In genomic region chr12:115137812-115138521, GRCh38 we compare ENCODE assay signal across 24 cellular contexts.
"Had no signal": no experiment of that assay in that cellular context is flagged by ENCODE, and none has a peak within 500 bp of the region (broad histone marks: within the 10 kb centered on the region; RNA-seq: fewer than 3 reads in every experiment).

No MANE protein-coding gene starts in this region.

- H3K9ac ChIP-seq: KMS-11, SK-N-SH had no signal

- H3K9me3 ChIP-seq: SK-N-SH had no signal

- DNase-seq: activated CD4-positive, alpha-beta memory T cell treated with anti-CD3 and anti-CD28 coated beads, Interleukin-2, amount 10 ng/mL, durations not matched to agents 7 days and 5 days; activated CD4-positive, alpha-beta T cell treated with anti-CD3 and anti-CD28 coated beads for 36 hours; activated CD4-positive, alpha-beta T cell treated with anti-CD3 and anti-CD28 coated beads, Interleukin-2, amount 50 U/mL, for 1 hour; activated gamma-delta T cell; activated naive CD4-positive, alpha-beta T cell treated with anti-CD3 and anti-CD28 coated beads for 36 hours; activated T-cell treated with anti-CD3 and anti-CD28 coated beads for 4 hours; activated T-cell treated with anti-CD3 and anti-CD28 coated beads, Interleukin-2, amount 50 U/mL, for 48 hours; anterior cingulate cortex; NCI-H1092 treated with DMSO at 0.1 percent for 48 hours; NCI-H1417 treated with DMSO at 0.1 percent for 48 hours; NCI-H1694; NCI-H2029; NCI-H2107; NCI-H2171 treated with DMSO at 0.1 percent for 48 hours; NCI-H226; NCI-H526; NCI-H774; RPMI8226; SK-N-SH; T-helper 1 cell had no signal

- ATAC-seq: activated CD4-positive, alpha-beta T cell treated with anti-CD3 and anti-CD28 coated beads for 36 hours; activated T-helper 17 cell treated with anti-CD3 and anti-CD28 coated beads, Interleukin-2, amount 50 U/mL, for 72 hours; Right ventricle myocardium inferior had no signal

- H3K27ac ChIP-seq: KMS-11, VCaP had no signal

- H3K4me2 ChIP-seq: KMS-11, SK-N-SH had no signal
